In the genomic region with DNA sequence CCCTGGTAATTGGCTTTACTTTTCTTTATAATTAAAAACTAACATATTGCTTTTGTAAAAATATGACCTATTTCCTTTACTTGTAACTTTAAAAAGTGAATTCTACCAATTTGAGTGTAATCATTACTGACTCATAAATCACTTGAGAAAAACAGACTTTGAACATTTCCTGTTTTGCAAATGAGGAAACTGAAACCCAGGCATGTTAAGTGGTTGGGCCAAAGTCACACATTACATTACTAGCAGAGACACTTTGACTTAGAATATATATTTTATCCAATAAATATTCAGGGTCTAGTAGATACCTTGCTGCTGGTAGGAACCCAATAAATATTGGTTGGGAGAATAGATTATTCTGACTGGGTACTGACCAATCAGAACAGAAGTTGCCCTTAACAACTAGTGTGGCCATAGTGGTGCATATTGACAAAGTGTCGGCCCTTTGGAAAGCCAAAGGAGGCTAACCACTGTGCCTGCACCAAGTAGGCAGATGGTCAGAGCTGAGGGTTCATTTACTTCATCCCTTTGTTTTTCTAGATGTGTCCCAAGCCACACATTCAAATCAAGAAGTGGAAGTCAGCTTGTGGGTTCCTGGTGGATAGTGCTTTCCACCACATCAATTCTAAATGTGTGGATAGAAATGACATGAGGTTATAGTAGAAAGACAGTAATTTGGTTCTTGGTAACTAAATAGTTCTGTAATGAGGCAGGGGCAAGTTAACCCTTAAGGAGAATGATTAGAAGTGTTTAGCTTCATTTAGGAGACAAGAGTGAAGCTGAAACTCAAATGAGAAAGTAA, we compare ENCODE assay signal across 9 cellular contexts.
DNase-seq lines count a peak whose midpoint lies in the region; ATAC-seq and TF ChIP-seq lines count a peak whose summit lies in the region.
"Had no signal": no experiment of that assay in that cellular context is flagged by ENCODE, and none has a peak within 500 bp of the region (broad histone marks: within the 10 kb centered on the region; RNA-seq: fewer than 3 reads in every experiment).

No MANE protein-coding gene starts in this region.

- intact Hi-C loops in colonic mucosa (cut with DNase I) = no loop called here

- DNase-seq in GM06990 (ENCODE audit: extremely low read depth, insufficient read length) (peak; percentile 48), colonic mucosa (no peak), upper lobe of left lung (no peak), nucleus accumbens (lab: John Stamatoyannopoulos, UW) (no peak), EL (no peak), H4 (ENCODE audit: low spot score) (no peak)
- DNase-seq: stimulated activated CD4-positive, alpha-beta T cell treated with anti-CD3 and anti-CD28 coated beads, Interleukin-1b, Interleukin-23, amount 100 ng/mL, for 48 hours had no signal

- TF ChIP-seq POLR2A in upper lobe of left lung (IDR thresholded peaks at IDR 0.05) = no peak

- H3K9me3 ChIP-seq in colonic mucosa (no peaks in the 10 kb centered on the region), upper lobe of left lung (no peaks in the 10 kb centered on the region)

- no peak overlapping the region for H3K9ac ChIP-seq in colonic mucosa (ENCODE audit: low read depth in 2 of 2, low read length in 2 of 2)

- TF ChIP-seq EP300 in upper lobe of left lung (IDR thresholded peaks at IDR 0.05) = no peak

- ATAC-seq in GM19467 (IDR thresholded peaks at IDR 0.05; ENCODE audit: unreplicated experiment) = peak; percentile 73
- peak; percentile 72 for ATAC-seq in HG03196 (IDR thresholded peaks at IDR 0.05; ENCODE audit: unreplicated experiment)
- ATAC-seq in upper lobe of left lung (ENCODE audit: low FRiP score in 2 of 2) = no peak

- 65% methylated on average over 1 of the region's 1 CpG; no CpG with 5 or more reads in 1 of the 2 donors for WGBS in upper lobe of left lung, 2 donors

- H3K27me3 ChIP-seq in GM06990 (replicated peaks; ENCODE audit: control insufficient read depth, insufficient read depth, low read length) (no peaks in the 10 kb centered on the region), colonic mucosa (no peaks in the 10 kb centered on the region), upper lobe of left lung (no peaks in the 10 kb centered on the region)

- TF ChIP-seq CTCF in GM06990 (IDR thresholded peaks at IDR 0.05; ENCODE audit: insufficient read depth, low read length, poor library complexity, severe bottlenecking) = no peak
- no peak for TF ChIP-seq CTCF in colonic mucosa (IDR thresholded peaks at IDR 0.05)
- TF ChIP-seq CTCF in upper lobe of left lung (IDR thresholded peaks at IDR 0.05) = no peak

- H3K4me1 ChIP-seq in colonic mucosa (no peaks in the 10 kb centered on the region), upper lobe of left lung (no peaks in the 10 kb centered on the region)

- H3K36me3 ChIP-seq in GM06990 (ENCODE audit: control insufficient read depth, insufficient read depth, low read length) (no peaks in the 10 kb centered on the region), colonic mucosa (no peaks in the 10 kb centered on the region), upper lobe of left lung (no peaks in the 10 kb centered on the region)

- H3K27ac ChIP-seq in colonic mucosa = peak overlapping the region; percentile 53
- H3K27ac ChIP-seq in upper lobe of left lung = no peak overlapping the region

- no peak overlapping the region for H3K4me3 ChIP-seq in GM06990 (replicated peaks; ENCODE audit: low read depth, low read length)
- H3K4me3 ChIP-seq in colonic mucosa = no peak overlapping the region
- no peak overlapping the region for H3K4me3 ChIP-seq in upper lobe of left lung

Comparison
In these comparisons a context has a peak if more than half of its experiments do, and no peak if none do; other contexts are left out.
1. ATAC-seq: peak in GM19467 (single experiment) and HG03196 (single experiment); none in upper lobe of left lung (0 of 2).